Comparison of ENCODE assay signal across 8 cellular contexts in genomic region chr3:173398111-173398479, GRCh38. TPM values are rescaled to one million over a fixed set of nuclear protein-coding genes. Genes with fewer than 3 reads are reported as not detected.
DNase-seq lines count a peak whose midpoint lies in the region; ATAC-seq, FAIRE-seq and TF ChIP-seq lines count a peak whose summit lies in the region.

No MANE protein-coding gene starts in this region.

- H3K27me3 Mint-ChIP-seq in T-helper 17 cell = peaks cover 53% of the 10 kb centered on the region

- H3K36me3 ChIP-seq in keratinocyte (ENCODE audit: control insufficient read depth in 2 of 2, extremely low read depth in 1 of 2, insufficient read depth in 2 of 2, low read length in 2 of 2) = no peaks in the 10 kb centered on the region
- H3K36me3 ChIP-seq in suprapubic skin = no peaks in the 10 kb centered on the region

- TF ChIP-seq CTCF in astrocyte of the spinal cord (IDR thresholded peaks at IDR 0.05; ENCODE audit: low read depth, low read length) (no peak), keratinocyte (optimal IDR thresholded peaks at IDR 0.05 in 1 of 3, IDR thresholded peaks at IDR 0.05 in 1 of 3, conservative IDR thresholded peaks at IDR 0.05 in 1 of 3; ENCODE audit: extremely low read depth in 1 of 3, insufficient read depth in 2 of 3, low read length in 3 of 3) (no peak), suprapubic skin (IDR thresholded peaks at IDR 0.05) (no peak)

- H3K9me1 ChIP-seq in keratinocyte (ENCODE audit: control insufficient read depth, extremely low read depth, insufficient read depth, low read length) = no peaks in the 10 kb centered on the region

- dilution Hi-C loops in keratinocyte (cut with MboI; ENCODE audit: extremely low pct_ligation_motif_present, low sequenced_read_pairs) = no loop called here

- peak overlapping the region; percentile 95 for H3K4me2 ChIP-seq in keratinocyte (ENCODE audit: control insufficient read depth, extremely low read depth, insufficient read depth, low read depth, low read length)

- H3K4me1 ChIP-seq in keratinocyte (ENCODE audit: control insufficient read depth, extremely low read depth, insufficient read depth, low read length) = peaks cover 12% of the 10 kb centered on the region
- H3K4me1 ChIP-seq in suprapubic skin = peaks cover 34% of the 10 kb centered on the region

- no peak overlapping the region for H3K27ac Mint-ChIP-seq in T-helper 17 cell

- H3K36me3 Mint-ChIP-seq in T-helper 17 cell (ENCODE audit: low read depth) = no peaks in the 10 kb centered on the region

- H3K27me3 ChIP-seq in keratinocyte (ENCODE audit: control insufficient read depth, extremely low read depth, insufficient read depth, low read length) (peaks cover 36% of the 10 kb centered on the region), suprapubic skin (peaks cover 9% of the 10 kb centered on the region)

- ATAC-seq in T-helper 17 cell (no peak), HG03280 (IDR thresholded peaks at IDR 0.05; ENCODE audit: unreplicated experiment) (no peak)

- H3K4me3 Mint-ChIP-seq in T-helper 17 cell = no peak overlapping the region

- TF ChIP-seq POLR2A in suprapubic skin (IDR thresholded peaks at IDR 0.05) = no peak

- no peak overlapping the region for H3K9ac ChIP-seq in keratinocyte (ENCODE audit: control insufficient read depth, extremely low read depth, insufficient read depth, low read length)

- no peak for TF ChIP-seq EP300 in suprapubic skin (IDR thresholded peaks at IDR 0.05)

- peaks cover 8% of the 10 kb centered on the region for H3K4me1 Mint-ChIP-seq in T-helper 17 cell

- 5% methylated on average over 15 of the region's 15 CpGs for WGBS in suprapubic skin

- no peaks in the 10 kb centered on the region for H4K20me1 ChIP-seq in keratinocyte (ENCODE audit: control insufficient read depth, extremely low read depth, insufficient read depth, low read length)

- H2AFZ ChIP-seq in keratinocyte (ENCODE audit: control insufficient read depth, low read length) = peak overlapping the region; percentile 52

- FAIRE-seq in keratinocyte (lab: Jason Lieb, UNC) = no peak

- in situ Hi-C loops in astrocyte of the spinal cord (cut with HindIII; ENCODE audit: low sequenced_read_pairs) = no loop called here

- no peaks in the 10 kb centered on the region for H3K9me3 ChIP-seq in keratinocyte (ENCODE audit: control insufficient read depth, low read depth, low read length)
- no peaks in the 10 kb centered on the region for H3K9me3 ChIP-seq in suprapubic skin
- H3K9me3 ChIP-seq in T-helper 17 cell (ENCODE audit: control insufficient read depth, low read length, poor library complexity, severe bottlenecking) = peaks cover 5% of the 10 kb centered on the region

- DNase-seq in NCI-H146 treated with DMSO at 0.1 percent for 48 hours (lab: John Stamatoyannopoulos, UW; ENCODE audit: unreplicated experiment) = peak; percentile 82
- DNase-seq in NCI-H146 (lab: John Stamatoyannopoulos, UW) = no peak
- no peak for DNase-seq in astrocyte of the spinal cord (ENCODE audit: low read depth, low spot score)
- no peak for DNase-seq in keratinocyte (ENCODE audit: low read depth, low spot score)
- peak in 1 of 2 donors; percentile 76 for DNase-seq in suprapubic skin (ENCODE audit: low spot score in 2 of 2)
- DNase-seq in stimulated activated CD4-positive, alpha-beta T cell treated with anti-CD3 and anti-CD28 coated beads, Interleukin-15, amount 100 ng/mL, for 24 hours = no peak
- DNase-seq in T-helper 17 cell = no peak

- peak overlapping the region; percentile 71 for H3K4me3 ChIP-seq in astrocyte of the spinal cord (ENCODE audit: low read depth, low read length)
- H3K4me3 ChIP-seq in keratinocyte (ENCODE audit: control insufficient read depth in 2 of 3, extremely low read depth in 1 of 3, insufficient read depth in 2 of 3, low read depth in 1 of 3, low read length in 3 of 3) = peak overlapping the region; percentile 10 to 64 (median 51)
- peak overlapping the region; percentile 83 for H3K4me3 ChIP-seq in suprapubic skin

- H3K79me2 ChIP-seq in keratinocyte (ENCODE audit: control insufficient read depth, insufficient read depth, low read length) = no peaks in the 10 kb centered on the region

- H3K27ac ChIP-seq in keratinocyte (ENCODE audit: control insufficient read depth, insufficient read depth, low read length) (no peak overlapping the region), suprapubic skin (peak overlapping the region; percentile 80)

RNA-seq across cellular contexts. Expression of gene NLGN1, which starts 0.6 kb away (rescaled TPM):
- 0.10 TPM in 1 of 3 replicates, not detected in the others for polyA plus RNA-seq in keratinocyte
- polyA plus RNA-seq in keratinocyte (2011; ENCODE audit: low read depth) = not detected
- not detected in 2 replicates for polyA plus RNA-seq in keratinocyte (2011; cell fraction: cytosol; rRNA removed)
- polyA plus RNA-seq in keratinocyte (2011; cell fraction: nucleus; rRNA removed) = not detected in 2 replicates
- not detected in 2 replicates for polyA plus RNA-seq in keratinocyte (2012; ENCODE audit: low replicate concordance)
- not detected in 3 replicates for polyA minus RNA-seq in keratinocyte
- polyA minus RNA-seq in keratinocyte (2011; cell fraction: cytosol; rRNA and poly(A)+ RNA removed) = not detected
- not detected in 2 replicates for polyA minus RNA-seq in keratinocyte (2011; cell fraction: nucleus; rRNA and poly(A)+ RNA removed)
- total RNA-seq in suprapubic skin (1 to 10 TPM; 2.2 to 5.8 (median 3.0) TPM), T-helper 17 cell (not detected)
